25 cellular contexts compared by ENCODE assay signal in the genomic region with DNA sequence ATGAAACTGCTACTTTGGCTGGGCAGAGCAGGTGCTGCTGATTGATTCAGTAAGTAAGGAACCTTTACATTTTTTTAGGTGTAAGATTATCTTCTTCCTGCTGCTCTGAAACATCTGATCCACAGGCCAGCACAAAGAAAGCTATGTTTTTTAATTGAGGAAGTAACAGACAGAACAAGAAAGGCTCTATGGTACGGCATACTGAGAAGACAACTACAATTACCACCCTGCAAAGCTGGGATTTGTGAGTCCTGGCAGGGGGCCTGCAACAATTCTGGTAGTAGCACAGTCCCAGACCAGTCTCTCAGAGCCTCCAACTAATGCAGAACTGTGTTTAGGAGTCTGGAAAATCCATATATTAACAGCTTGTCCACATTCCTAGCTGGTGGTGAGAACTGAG.
A peak's percentile ranks its signal among the peaks of the same experiment; 100 is the strongest.
DNase-seq lines count a peak whose midpoint lies in the region; ATAC-seq, FAIRE-seq and TF ChIP-seq lines count a peak whose summit lies in the region.
"Had no signal": no experiment of that assay in that cellular context is flagged by ENCODE, and none has a peak within 500 bp of the region (broad histone marks: within the 10 kb centered on the region; RNA-seq: fewer than 3 reads in every experiment).

No MANE protein-coding gene starts in this region.

- H3K4me1 ChIP-seq in H1 (replicated peaks in 1 of 4; ENCODE audit: control insufficient read depth in 3 of 4, insufficient read depth in 4 of 4, low read length in 3 of 4) (peaks cover 0 to 4% (median under 1%) of the 10 kb centered on the region in 4 experiments; a peak in 2 of 7 replicates), neural progenitor cell (peaks cover 46% of the 10 kb centered on the region), uterus (no peaks in the 10 kb centered on the region), lower lobe of right lung (no peaks in the 10 kb centered on the region), suprapubic skin (no peaks in the 10 kb centered on the region)

- H2BK12ac ChIP-seq in H1 (ENCODE audit: low read depth, low read length) = no peak overlapping the region

- H3K4me3 ChIP-seq in H1 (ENCODE audit: extremely low read depth in 1 of 4, insufficient read depth in 2 of 4, low read depth in 3 of 4, low read length in 4 of 4) (no peak overlapping the region), neural progenitor cell (peak overlapping the region; percentile 28), uterus (no peak overlapping the region), lower lobe of right lung (no peak overlapping the region), suprapubic skin (no peak overlapping the region)
- H3K4me3 ChIP-seq: MG63, SK-N-MC, thoracic aorta had no signal

- H2BK120ac ChIP-seq in H1 (replicated peaks; ENCODE audit: low read depth, low read length) = no peak overlapping the region

- TF ChIP-seq RAD21 in H1 (IDR thresholded peaks at IDR 0.05 in 1 of 2, conservative IDR thresholded peaks at IDR 0.05 in 1 of 2; ENCODE audit: low read depth in 2 of 2, low read length in 2 of 2) = no peak

- no peak for ATAC-seq in lower lobe of right lung
- ATAC-seq: PC-3, right cardiac atrium had no signal

- H4K5ac ChIP-seq in H1 (ENCODE audit: insufficient read length, low read depth, low read length) = no peak overlapping the region

- H4K20me1 ChIP-seq in H1 (replicated peaks in 1 of 2; ENCODE audit: control insufficient read depth in 1 of 2, insufficient read depth in 2 of 2, low read length in 2 of 2) (no peaks in the 10 kb centered on the region), neural progenitor cell (ENCODE audit: low read depth) (no peaks in the 10 kb centered on the region)

- H3K14ac ChIP-seq in H1 (ENCODE audit: insufficient read length) = no peak overlapping the region

- no peak for TF ChIP-seq CTCF in Calu3 (IDR thresholded peaks at IDR 0.05; ENCODE audit: unreplicated experiment)
- no peak for TF ChIP-seq CTCF in H1 (IDR thresholded peaks at IDR 0.05; ENCODE audit: control extremely low read depth in 1 of 3, insufficient read depth in 1 of 3, low read depth in 1 of 3, low read length in 3 of 3)
- TF ChIP-seq CTCF in neural progenitor cell (IDR thresholded peaks at IDR 0.05) = no peak
- TF ChIP-seq CTCF in uterus (IDR thresholded peaks at IDR 0.05) = no peak
- no peak for TF ChIP-seq CTCF in lower lobe of right lung (IDR thresholded peaks at IDR 0.05)
- TF ChIP-seq CTCF in suprapubic skin (IDR thresholded peaks at IDR 0.05) = no peak

- no TSS peak for BruUV-seq in Calu3 (replicated peaks; lab: Mats Ljungman, UMichigan)

- H3K36me3 ChIP-seq in H1 (ENCODE audit: control insufficient read depth in 2 of 4, insufficient read depth in 4 of 4, low read length in 3 of 4) (no peaks in the 10 kb centered on the region), neural progenitor cell (no peaks in the 10 kb centered on the region), uterus (no peaks in the 10 kb centered on the region), lower lobe of right lung (no peaks in the 10 kb centered on the region), suprapubic skin (no peaks in the 10 kb centered on the region)
- H3K36me3 ChIP-seq: MG63, thoracic aorta had no signal

- H3K9ac ChIP-seq in H1 (replicated peaks in 1 of 4; ENCODE audit: extremely low read depth in 1 of 4, low read depth in 3 of 4, low read length in 3 of 4) (peak overlapping the region in 1 of 4 experiments; percentile 34; a peak in 1 of 7 replicates), neural progenitor cell (no peak overlapping the region)

- H4K91ac ChIP-seq in H1 (replicated peaks; ENCODE audit: insufficient read length, low read length) = no peak overlapping the region

- no peaks in the 10 kb centered on the region for H3K27me3 Mint-ChIP-seq in Calu3 (ENCODE audit: unreplicated experiment)
- peaks cover 13% of the 10 kb centered on the region for H3K27me3 Mint-ChIP-seq in neural progenitor cell (ENCODE audit: insufficient read depth, low read depth)
- H3K27me3 Mint-ChIP-seq: activated B cell treated with CpG ODN at 0.5 μM for 24 hours; activated CD4-positive, alpha-beta memory T cell treated with anti-CD3 and anti-CD28 coated beads, Interleukin-2, amount 10 ng/mL, durations not matched to agents 7 days and 5 days; CD4-positive, CD25-positive, alpha-beta regulatory T cell had no signal

- no peak overlapping the region for H3K4me3 Mint-ChIP-seq in Calu3 (ENCODE audit: low read depth, unreplicated experiment)
- no peak overlapping the region for H3K4me3 Mint-ChIP-seq in neural progenitor cell
- H3K4me3 Mint-ChIP-seq: activated B cell treated with CpG ODN at 0.5 μM for 24 hours; activated CD4-positive, alpha-beta memory T cell treated with anti-CD3 and anti-CD28 coated beads, Interleukin-2, amount 10 ng/mL, durations not matched to agents 7 days and 5 days; CD4-positive, CD25-positive, alpha-beta regulatory T cell; T-helper 2 cell treated with Interferon-gamma antibody and Interleukin-4, amounts not matched to agents 5 μg/mL and 100 μg/mL, for 36 hours had no signal

- H3K23me2 ChIP-seq in H1 (ENCODE audit: low read depth, low read length) = no peaks in the 10 kb centered on the region

- FAIRE-seq in H1 (lab: Jason Lieb, UNC) = peak; percentile 60

- H3K27ac Mint-ChIP-seq in Calu3 (ENCODE audit: unreplicated experiment) (peak overlapping the region; percentile 9), neural progenitor cell (no peak overlapping the region)
- H3K27ac Mint-ChIP-seq: activated B cell treated with CpG ODN at 0.5 μM for 24 hours; activated CD4-positive, alpha-beta memory T cell treated with anti-CD3 and anti-CD28 coated beads, Interleukin-2, amount 10 ng/mL, durations not matched to agents 7 days and 5 days; CD4-positive, CD25-positive, alpha-beta regulatory T cell; T-helper 2 cell treated with Interferon-gamma antibody and Interleukin-4, amounts not matched to agents 5 μg/mL and 100 μg/mL, for 36 hours had no signal

- peaks cover 23% of the 10 kb centered on the region for H3F3A ChIP-seq in neural progenitor cell (ENCODE audit: low read depth)

- TF ChIP-seq EP300 in H1 (IDR thresholded peaks at IDR 0.05; ENCODE audit: borderline replicate concordance in 1 of 2, low read depth in 2 of 2, low read length in 2 of 2) (no peak), suprapubic skin (IDR thresholded peaks at IDR 0.05) (no peak)

- H3K56ac ChIP-seq in H1 (replicated peaks; ENCODE audit: insufficient read length, low read depth, low read length) = no peak overlapping the region

- H3K4ac ChIP-seq in H1 (replicated peaks; ENCODE audit: insufficient read length, low read depth, low read length) = no peak overlapping the region

- CTCF ChIA-PET in Calu3 (lab: Charles Lee) (interaction anchor here (1.0 to 1.1 kb wide), 3 partner anchors 11 to 15 kb away, joined by 4 to 8 read pairs (median 7); no protein-coding TSS in a partner anchor), H1 (lab: Charles Lee; ENCODE audit: partially characterized antibody) (interaction anchor here (0.7 to 1.2 kb wide), 3 partner anchors 18 to 237 kb away, joined by 3 read pairs; no protein-coding TSS in a partner anchor)

- H3K9me3 ChIP-seq in H1 (ENCODE audit: insufficient read depth in 2 of 2, low read depth in 1 of 2, low read length in 1 of 2) = no peaks in the 10 kb centered on the region
- H3K9me3 ChIP-seq in neural progenitor cell (ENCODE audit: low read depth) = no peaks in the 10 kb centered on the region
- H3K9me3 ChIP-seq in uterus = no peaks in the 10 kb centered on the region
- no peaks in the 10 kb centered on the region for H3K9me3 ChIP-seq in lower lobe of right lung
- no peaks in the 10 kb centered on the region for H3K9me3 ChIP-seq in suprapubic skin
- H3K9me3 ChIP-seq: MG63, thoracic aorta had no signal

- peak; percentile 51 for DNase-seq in Calu3
- peak; percentile 67 for DNase-seq in NCI-H2227 treated with DMSO at 0.1 percent for 48 hours (lab: John Stamatoyannopoulos, UW)
- DNase-seq in H1 (ENCODE audit: low read depth in 1 of 2, low spot score in 2 of 2) = peak in 1 of 2 experiments; percentile 50
- DNase-seq in neural progenitor cell (ENCODE audit: low spot score) = peak; percentile 90
- no peak for DNase-seq in DMS114 treated with DMSO at 0.1 percent for 48 hours (lab: John Stamatoyannopoulos, UW; ENCODE audit: unreplicated experiment)
- no peak for DNase-seq in uterus
- no peak for DNase-seq in lower lobe of right lung
- DNase-seq in suprapubic skin (ENCODE audit: low spot score in 2 of 2) = no peak
- DNase-seq: activated B cell treated with CpG ODN at 0.5 μM for 24 hours; activated CD4-positive, alpha-beta memory T cell treated with anti-CD3 and anti-CD28 coated beads, Interleukin-2, amount 10 ng/mL, durations not matched to agents 7 days and 5 days; activated naive CD4-positive, alpha-beta T cell treated with Interleukin-2 at 50 U/mL for 16 hours; CD4-positive, CD25-positive, alpha-beta regulatory T cell; central memory CD4-positive, alpha-beta T cell; foreskin fibroblast; kidney glomerular epithelial cell; MG63; NCI-H1694 treated with DMSO at 0.1 percent for 48 hours; NCI-H226; NCI-H82; PC-3 had no signal

- H3K27ac ChIP-seq in H1 (ENCODE audit: low read depth, low read length) (no peak overlapping the region), neural progenitor cell (peak overlapping the region; percentile 93), uterus (no peak overlapping the region), lower lobe of right lung (no peak overlapping the region), suprapubic skin (no peak overlapping the region)
- H3K27ac ChIP-seq: SK-N-MC, thoracic aorta had no signal

- H3K27me3 ChIP-seq in H1 (replicated peaks in 1 of 4; ENCODE audit: control insufficient read depth in 3 of 4, extremely low read depth in 1 of 4, insufficient read depth in 3 of 4, low read length in 3 of 4) = peaks cover 0 to 1% (median 0%) of the 10 kb centered on the region in 4 experiments; a peak in 3 of 7 replicates
- no peaks in the 10 kb centered on the region for H3K27me3 ChIP-seq in neural progenitor cell
- no peaks in the 10 kb centered on the region for H3K27me3 ChIP-seq in uterus
- no peaks in the 10 kb centered on the region for H3K27me3 ChIP-seq in lower lobe of right lung (ENCODE audit: low read depth)
- H3K27me3 ChIP-seq in suprapubic skin = no peaks in the 10 kb centered on the region
- H3K27me3 ChIP-seq: dorsolateral prefrontal cortex, MG63 had no signal

- H2AFZ ChIP-seq in H1 (ENCODE audit: low read length) (no peak overlapping the region), neural progenitor cell (replicated peaks) (no peak overlapping the region)

- H4K8ac ChIP-seq in H1 (ENCODE audit: extremely low read depth, insufficient read depth, low read length) = no peak overlapping the region

- 21% methylated on average over 1 of the region's 1 CpG; no CpG with 5 or more reads in 1 of the 2 experiments for WGBS in H1 (ENCODE audit: extremely low coverage in 1 of 2, insufficient coverage in 1 of 2, insufficient read length in 1 of 2, insufficient replicate concordance in 2 of 2, low coverage in 1 of 2, low lambda C conversion rate in 2 of 2, missing lambda C conversion rate in 1 of 2), 2 experiments
- 67% methylated on average over 1 of the region's 1 CpG for WGBS in suprapubic skin

- H2BK20ac ChIP-seq in H1 (ENCODE audit: low read length) = no peak overlapping the region

- H2BK15ac ChIP-seq in H1 (ENCODE audit: low read length) = no peak overlapping the region

- H3K23ac ChIP-seq in H1 (ENCODE audit: insufficient read length) = no peak overlapping the region

- no peak overlapping the region for H2AK5ac ChIP-seq in H1 (ENCODE audit: low read depth, low read length)

- POLR2A ChIA-PET in H1 (lab: Charles Lee; ENCODE audit: partially characterized antibody) = interaction anchor here (0.5 kb wide), 1 partner anchor 307 kb away, joined by 4 read pairs; no protein-coding TSS in a partner anchor

- intact Hi-C loops in Calu3 (cut with micrococcal nuclease; ENCODE audit: unreplicated experiment) = loop anchor here (10.0 kb wide), 2 partner anchors 672 to 1108 kb away; no protein-coding TSS in a partner anchor
- intact Hi-C loops in uterus (cut with DNase I; ENCODE audit: low total_unique reads) = no loop called here
- intact Hi-C loops in lower lobe of right lung (cut with DNase I) = no loop called here

- peaks cover 41% of the 10 kb centered on the region for H3K4me1 Mint-ChIP-seq in Calu3 (ENCODE audit: low read depth, unreplicated experiment)
- peaks cover 10% of the 10 kb centered on the region for H3K4me1 Mint-ChIP-seq in neural progenitor cell
- H3K4me1 Mint-ChIP-seq: activated B cell treated with CpG ODN at 0.5 μM for 24 hours; activated CD4-positive, alpha-beta memory T cell treated with anti-CD3 and anti-CD28 coated beads, Interleukin-2, amount 10 ng/mL, durations not matched to agents 7 days and 5 days; CD4-positive, CD25-positive, alpha-beta regulatory T cell had no signal

- no peaks in the 10 kb centered on the region for H3K36me3 Mint-ChIP-seq in Calu3 (ENCODE audit: insufficient read depth, unreplicated experiment)
- H3K36me3 Mint-ChIP-seq in neural progenitor cell = no peaks in the 10 kb centered on the region
- H3K36me3 Mint-ChIP-seq: CD4-positive, CD25-positive, alpha-beta regulatory T cell had no signal

- H2BK5ac ChIP-seq in H1 (ENCODE audit: low read depth, low read length) = no peak overlapping the region

- no peaks in the 10 kb centered on the region for H3K79me2 ChIP-seq in H1 (ENCODE audit: control insufficient read depth in 1 of 2, insufficient read depth in 2 of 2, low read length in 2 of 2)
- H3K79me2 ChIP-seq in neural progenitor cell (ENCODE audit: low read depth) = no peaks in the 10 kb centered on the region

- H3K79me1 ChIP-seq in H1 (ENCODE audit: low read depth, low read length) = no peaks in the 10 kb centered on the region

- TF ChIP-seq POLR2A in H1 (IDR thresholded peaks at IDR 0.05; ENCODE audit: control extremely low read depth in 1 of 2, low read depth in 2 of 2, low read length in 2 of 2) (no peak), uterus (IDR thresholded peaks at IDR 0.05) (no peak), suprapubic skin (IDR thresholded peaks at IDR 0.05) (no peak)

- H3K4me2 ChIP-seq in H1 (ENCODE audit: insufficient read depth in 1 of 2, low read depth in 2 of 2, low read length in 2 of 2) (no peak overlapping the region; a peak in 2 of 4 replicates), neural progenitor cell (peak overlapping the region; percentile 72)

- H3K18ac ChIP-seq in H1 (ENCODE audit: extremely low read depth, low read length) = no peak overlapping the region

- no peaks in the 10 kb centered on the region for H3K9me3 Mint-ChIP-seq in Calu3 (ENCODE audit: low read depth, unreplicated experiment)
- H3K9me3 Mint-ChIP-seq in neural progenitor cell = peaks cover 2% of the 10 kb centered on the region
- H3K9me3 Mint-ChIP-seq: activated B cell treated with CpG ODN at 0.5 μM for 24 hours; activated CD4-positive, alpha-beta memory T cell treated with anti-CD3 and anti-CD28 coated beads, Interleukin-2, amount 10 ng/mL, durations not matched to agents 7 days and 5 days; T-helper 2 cell treated with Interferon-gamma antibody and Interleukin-4, amounts not matched to agents 5 μg/mL and 100 μg/mL, for 36 hours had no signal

Comparison
In these comparisons a context has a peak if more than half of its experiments do, and no peak if none do; other contexts are left out.
1. DNase-seq: peak in Calu3 (single experiment), NCI-H2227 treated with DMSO at 0.1 percent for 48 hours (single experiment) and neural progenitor cell (single experiment); none in DMS114 treated with DMSO at 0.1 percent for 48 hours (single experiment), uterus (0 of 2), lower lobe of right lung (single experiment) and suprapubic skin (0 of 2).